ENCODE assay signal across 18 cellular contexts in the genomic region with DNA sequence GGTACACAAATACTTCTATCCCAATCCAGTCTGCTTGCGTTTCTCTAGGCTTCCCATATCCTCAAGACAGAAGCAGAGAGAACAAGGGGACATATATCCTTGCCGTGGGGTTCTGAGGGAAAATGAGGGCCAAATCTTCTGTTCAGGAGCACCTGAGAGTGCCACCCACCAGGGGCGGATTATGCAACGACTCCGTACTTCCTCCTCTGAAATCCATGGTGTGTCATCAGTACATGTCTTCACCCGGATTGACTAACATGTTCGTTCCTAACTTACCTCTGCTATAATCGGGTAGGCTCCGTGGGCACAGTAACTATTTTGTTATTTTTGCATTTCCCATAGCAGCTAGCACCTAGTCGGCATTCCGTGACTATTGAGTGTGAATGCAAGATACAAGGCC. TPM values are rescaled to one million over a fixed set of nuclear protein-coding genes. Genes with fewer than 3 reads are reported as not detected.
"Had no signal": no experiment of that assay in that cellular context is flagged by ENCODE, and none has a peak within 500 bp of the region (broad histone marks: within the 10 kb centered on the region; RNA-seq: fewer than 3 reads in every experiment).

No MANE protein-coding gene starts in this region.

- H3K27ac Mint-ChIP-seq: activated CD4-positive, alpha-beta T cell treated with anti-CD3 and anti-CD28 coated beads for 36 hours; activated CD8-positive, alpha-beta T cell treated with anti-CD3 and anti-CD28 coated beads for 36 hours; activated naive CD8-positive, alpha-beta T cell treated with anti-CD3 and anti-CD28 coated beads, Interleukin-2, amount 50 U/mL, for 24 hours; natural killer cell had no signal

- H3K36me3 ChIP-seq: ascending aorta, prostate gland, suprapubic skin, WERI-Rb-1 had no signal

- H3K9me3 Mint-ChIP-seq: activated CD8-positive, alpha-beta T cell treated with anti-CD3 and anti-CD28 coated beads for 36 hours; activated naive CD8-positive, alpha-beta T cell treated with anti-CD3 and anti-CD28 coated beads, Interleukin-2, amount 50 U/mL, for 24 hours; natural killer cell had no signal

- H3K27me3 Mint-ChIP-seq: activated CD8-positive, alpha-beta T cell treated with anti-CD3 and anti-CD28 coated beads for 36 hours had no signal

- H3K36me3 Mint-ChIP-seq: natural killer cell had no signal

- H3K27ac ChIP-seq: ascending aorta, prostate gland, suprapubic skin, WERI-Rb-1 had no signal

- H3K4me1 ChIP-seq: ascending aorta, heart right ventricle, prostate gland, suprapubic skin had no signal

- DNase-seq: activated CD4-positive, alpha-beta T cell treated with anti-CD3 and anti-CD28 coated beads for 36 hours; activated CD8-positive, alpha-beta T cell treated with anti-CD3 and anti-CD28 coated beads for 36 hours; activated naive CD4-positive, alpha-beta T cell treated with Interleukin-2 at 50 U/mL for 16 hours; activated naive CD8-positive, alpha-beta T cell treated with anti-CD3 and anti-CD28 coated beads, Interleukin-2, amount 50 U/mL, for 24 hours; foreskin melanocyte; heart right ventricle; mucosa of descending colon; natural killer cell; occipital lobe; stimulated activated CD4-positive, alpha-beta T cell treated with anti-CD3 and anti-CD28 coated beads, Interleukin-12 subunit alpha, Interleukin-12 subunit beta, amount 100 ng/mL, for 4 hours; stimulated activated naive CD4-positive, alpha-beta T cell treated with Interleukin-2 at 50 U/mL for 16 hours; WERI-Rb-1 had no signal

- H3K4me3 Mint-ChIP-seq: activated CD4-positive, alpha-beta T cell treated with anti-CD3 and anti-CD28 coated beads for 36 hours; activated CD8-positive, alpha-beta T cell treated with anti-CD3 and anti-CD28 coated beads for 36 hours; activated naive CD8-positive, alpha-beta T cell treated with anti-CD3 and anti-CD28 coated beads, Interleukin-2, amount 50 U/mL, for 24 hours; natural killer cell had no signal

- H3K4me1 Mint-ChIP-seq: natural killer cell had no signal

- H3K27me3 ChIP-seq: ascending aorta had no signal

- H3K9me3 ChIP-seq: ascending aorta, heart right ventricle, mucosa of descending colon, prostate gland, suprapubic skin had no signal

- H3K4me3 ChIP-seq: ascending aorta, heart right ventricle, mucosa of descending colon, prostate gland, suprapubic skin had no signal

- ATAC-seq: activated CD4-positive, alpha-beta T cell treated with anti-CD3 and anti-CD28 coated beads for 36 hours; activated CD8-positive, alpha-beta T cell treated with anti-CD3 and anti-CD28 coated beads for 36 hours; activated naive CD8-positive, alpha-beta T cell treated with anti-CD3 and anti-CD28 coated beads, Interleukin-2, amount 50 U/mL, for 24 hours; heart right ventricle; mucosa of descending colon; natural killer cell; sciatic nerve had no signal

RNA-seq across cellular contexts. Expression of gene MEFV, which starts 13.7 kb away (rescaled TPM):
- total RNA-seq: activated CD8-positive, alpha-beta T cell treated with anti-CD3 and anti-CD28 coated beads for 36 hours; lung microvascular endothelial cell had no signal

RNA-seq across cellular contexts. Expression of gene OR1F1, which starts 54.7 kb away (rescaled TPM):
- total RNA-seq: activated CD4-positive, alpha-beta T cell treated with anti-CD3 and anti-CD28 coated beads for 36 hours; activated CD8-positive, alpha-beta T cell treated with anti-CD3 and anti-CD28 coated beads for 36 hours; ascending aorta; heart right ventricle; lung microvascular endothelial cell; mucosa of descending colon; natural killer cell; prostate gland; sciatic nerve; suprapubic skin; ureter had no signal
- polyA plus RNA-seq: heart right ventricle had no signal
